Comparison of ENCODE assay signal across 8 cellular contexts in the genomic region with DNA sequence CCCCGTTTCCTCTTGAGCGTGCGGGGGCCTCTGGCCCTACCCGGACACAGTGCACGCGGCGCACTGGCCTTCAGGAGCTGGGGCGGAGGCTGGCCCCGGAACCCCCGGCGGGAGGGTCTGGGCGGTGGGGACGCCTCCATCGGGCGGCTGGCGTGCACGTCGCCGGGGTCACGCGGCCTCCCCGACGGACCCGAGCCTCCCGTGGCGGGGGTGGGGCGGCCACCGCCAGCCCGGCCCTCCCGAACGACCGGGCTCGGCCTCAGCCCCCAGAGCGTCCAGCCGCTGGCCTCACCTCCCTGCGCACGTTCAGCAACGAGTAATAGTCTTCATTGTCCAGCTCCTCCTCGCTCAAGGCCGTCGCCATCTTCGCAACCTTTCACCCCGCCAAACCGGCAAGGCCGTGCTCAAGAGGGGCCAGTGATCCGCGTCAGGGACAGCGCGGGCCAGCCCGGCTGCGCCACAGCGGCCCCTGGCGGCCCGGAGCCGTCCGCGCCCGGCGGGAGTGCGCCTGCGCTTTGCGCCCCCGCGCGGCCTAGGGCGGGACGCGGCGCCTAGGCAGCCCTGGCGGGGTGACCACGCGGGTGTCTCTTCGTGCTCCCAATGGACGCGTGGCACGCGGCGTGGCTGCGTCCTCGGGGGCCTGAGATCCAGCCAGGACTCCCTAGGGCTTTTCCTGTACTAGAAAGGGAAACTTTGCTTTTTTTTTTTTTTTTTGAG. TPM values are rescaled to one million over a fixed set of nuclear protein-coding genes. Genes with fewer than 3 reads are reported as not detected.
DNase-seq lines count a peak whose midpoint lies in the region; TF ChIP-seq lines count a peak whose summit lies in the region.

A gene with protein sequence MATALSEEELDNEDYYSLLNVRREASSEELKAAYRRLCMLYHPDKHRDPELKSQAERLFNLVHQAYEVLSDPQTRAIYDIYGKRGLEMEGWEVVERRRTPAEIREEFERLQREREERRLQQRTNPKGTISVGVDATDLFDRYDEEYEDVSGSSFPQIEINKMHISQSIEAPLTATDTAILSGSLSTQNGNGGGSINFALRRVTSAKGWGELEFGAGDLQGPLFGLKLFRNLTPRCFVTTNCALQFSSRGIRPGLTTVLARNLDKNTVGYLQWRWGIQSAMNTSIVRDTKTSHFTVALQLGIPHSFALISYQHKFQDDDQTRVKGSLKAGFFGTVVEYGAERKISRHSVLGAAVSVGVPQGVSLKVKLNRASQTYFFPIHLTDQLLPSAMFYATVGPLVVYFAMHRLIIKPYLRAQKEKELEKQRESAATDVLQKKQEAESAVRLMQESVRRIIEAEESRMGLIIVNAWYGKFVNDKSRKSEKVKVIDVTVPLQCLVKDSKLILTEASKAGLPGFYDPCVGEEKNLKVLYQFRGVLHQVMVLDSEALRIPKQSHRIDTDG (minus strand): TSS at position 380 of the 717 bp plus-strand sequence. CDS start 16 bp downstream, at position 364.

- WGBS in H9 (ENCODE audit: extremely low coverage, insufficient read length, low lambda C conversion rate), result no CpG with 5 or more reads among the region's 80 CpGs

- peak within 1 kb of the TSS; percentile 94 for H3K4me3 ChIP-seq in SJCRH30
- peak within 1 kb of the TSS; percentile 98 for H3K4me3 ChIP-seq in neuron (ENCODE audit: low read length)
- peak within 1 kb of the TSS; percentile 75 to 99 (median 98) for H3K4me3 ChIP-seq in subcutaneous abdominal adipose tissue (ENCODE audit: low read depth in 1 of 5, low read length in 5 of 5)

- no peak; the same call in none of the 3 replicates for TF ChIP-seq CTCF in H9 (conservative IDR thresholded peaks at IDR 0.05)

- peak within 1 kb of the TSS; percentile 22 for H4K5ac ChIP-seq in H9 (ENCODE audit: insufficient read length, low read depth, low read length)

- no peak within 1 kb of the TSS for H2BK120ac ChIP-seq in H9 (ENCODE audit: low read depth, low read length, poor library complexity, severe bottlenecking)

- H4K20me1 ChIP-seq in H9 (ENCODE audit: control insufficient read depth, insufficient read depth, insufficient read length), result no peaks in the 10 kb centered on the region

- H2AFZ ChIP-seq in H9 (ENCODE audit: low read length) (no peak within 1 kb of the TSS), neuron (ENCODE audit: low read depth, low read length) (peak within 1 kb of the TSS; percentile 65)

- no peaks in the 10 kb centered on the region; the same call in 1 of the 2 replicates for H3K36me3 ChIP-seq in SJCRH30
- no peaks in the 10 kb centered on the region for H3K36me3 ChIP-seq in neuron (ENCODE audit: insufficient read depth, low read length)
- H3K36me3 ChIP-seq in subcutaneous abdominal adipose tissue (ENCODE audit: control insufficient read depth in 5 of 5, insufficient read depth in 5 of 5, low read length in 5 of 5), result peaks cover 0 to 6% (median 0%) of the 10 kb centered on the region in 5 donors

- H2AK5ac ChIP-seq in H9 (ENCODE audit: insufficient read length, low read length), result no peak within 1 kb of the TSS

- peak within 1 kb of the TSS; percentile 98 for H3K4me2 ChIP-seq in H9 (ENCODE audit: insufficient read depth, insufficient read length, low read length)

- H3K9ac ChIP-seq in H9 (ENCODE audit: extremely low read depth, insufficient read length, low read length) (peak within 1 kb of the TSS; percentile 92), subcutaneous abdominal adipose tissue (ENCODE audit: low read length in 5 of 5) (peak within 1 kb of the TSS; percentile 60 to 99 (median 98))

- H3K4me3 Mint-ChIP-seq in H9, result peak within 1 kb of the TSS; percentile 93 to 97

- H3K9me3 Mint-ChIP-seq in H9, result no peaks in the 10 kb centered on the region

- H3K9me3 ChIP-seq in H9 (ENCODE audit: control insufficient read depth, low read depth, low read length), result no peaks in the 10 kb centered on the region
- H3K9me3 ChIP-seq in SJCRH30 (replicated peaks), result no peaks in the 10 kb centered on the region
- H3K9me3 ChIP-seq in neuron (ENCODE audit: low read length), result no peaks in the 10 kb centered on the region
- peaks cover 0 to 2% (median 0%) of the 10 kb centered on the region in 5 donors for H3K9me3 ChIP-seq in subcutaneous abdominal adipose tissue (ENCODE audit: control insufficient read depth in 5 of 5, low read length in 5 of 5)

- H2BK5ac ChIP-seq in H9 (ENCODE audit: insufficient read length, low read length), result no peak within 1 kb of the TSS

- peak within 1 kb of the TSS; percentile 97 to 99 (median 98) for H3K27ac Mint-ChIP-seq in H9

- H3K23me2 ChIP-seq in H9 (ENCODE audit: insufficient read length, low read depth, low read length, poor library complexity, severe bottlenecking), result peaks cover 9% of the 10 kb centered on the region

- peak; percentile 60 for DNase-seq in GF-D8 (lab: John Stamatoyannopoulos, UW)
- DNase-seq in H9, result peak; percentile 89
- DNase-seq in M059J (ENCODE audit: low read depth), result peak; percentile 84
- DNase-seq in SJCRH30, result peak; percentile 95
- DNase-seq in activated gamma-delta T cell treated with anti-CD3 and anti-CD28 coated beads, Interleukin-2, amount 50 U/mL, for 16 hours (ENCODE audit: low read depth), result peak; percentile 79
- DNase-seq in foreskin melanocyte, result peak; percentile 75

- H3T11ph ChIP-seq in H9 (ENCODE audit: low read length), result no peak within 1 kb of the TSS

- no peak within 1 kb of the TSS for H2BK15ac ChIP-seq in H9 (ENCODE audit: low read depth, low read length)

- H3K14ac ChIP-seq in H9 (ENCODE audit: insufficient read depth, low read length), result peak within 1 kb of the TSS; percentile 94

- H2BK12ac ChIP-seq in H9 (ENCODE audit: insufficient read length, low read depth, low read length), result no peak within 1 kb of the TSS

- H3K4me1 Mint-ChIP-seq in H9, result peaks cover 22 to 23% of the 10 kb centered on the region in 2 experiments

- no peak within 1 kb of the TSS for H2BK20ac ChIP-seq in H9 (ENCODE audit: low read depth, low read length, poor library complexity, severe bottlenecking)

- no peak within 1 kb of the TSS for H3K23ac ChIP-seq in H9 (ENCODE audit: insufficient read length, low read depth, low read length)

- peak within 1 kb of the TSS; percentile 16 for H3K56ac ChIP-seq in H9 (ENCODE audit: insufficient read length, low read depth, low read length)

- H3K18ac ChIP-seq in H9 (ENCODE audit: insufficient read length, low read depth, low read length), result peak within 1 kb of the TSS; percentile 93

- peaks cover 14% of the 10 kb centered on the region for H3K79me1 ChIP-seq in H9 (ENCODE audit: insufficient read depth, low read depth, low read length, poor library complexity, severe bottlenecking)

- no peak within 1 kb of the TSS for H4K8ac ChIP-seq in H9 (replicated peaks; ENCODE audit: insufficient read length, low read depth, low read length)

- peaks cover 23% of the 10 kb centered on the region; the same call in 1 of the 2 replicates for H3K79me2 ChIP-seq in H9 (ENCODE audit: insufficient read depth, low read length)

- H3K4ac ChIP-seq in H9 (ENCODE audit: low read depth, low read length), result no peak within 1 kb of the TSS; the same call in none of the 2 replicates

- peaks cover 0 to 7% (median 5%) of the 10 kb centered on the region in 3 experiments; a peak in 2 of 7 replicates for H3K36me3 Mint-ChIP-seq in H9 (ENCODE audit: insufficient read depth in 1 of 3, low read depth in 3 of 3)

- H3K27me3 ChIP-seq in H9 (ENCODE audit: insufficient read depth, low read length) (no peaks in the 10 kb centered on the region), SJCRH30 (peaks cover 5% of the 10 kb centered on the region; the same call in 1 of the 2 replicates), neuron (ENCODE audit: insufficient read depth, low read length) (no peaks in the 10 kb centered on the region), subcutaneous abdominal adipose tissue (ENCODE audit: control insufficient read depth in 5 of 5, insufficient read depth in 4 of 5, low read length in 5 of 5) (no peaks in the 10 kb centered on the region)

- H3K27me3 Mint-ChIP-seq in H9 (ENCODE audit: low read depth), result peaks cover 9% of the 10 kb centered on the region

- no peak within 1 kb of the TSS for H3K27ac ChIP-seq in H9 (ENCODE audit: insufficient read length, low read depth, low read length)
- H3K27ac ChIP-seq in SJCRH30, result peak within 1 kb of the TSS; percentile 81
- peak within 1 kb of the TSS; percentile 75 for H3K27ac ChIP-seq in subcutaneous abdominal adipose tissue (ENCODE audit: low read depth, low read length)

- H3K4me1 ChIP-seq in H9 (ENCODE audit: insufficient read depth, low read length), result 0 out of 2 replicates have a peak, but pooled peaks cover 3% of the 10 kb centered on the region
- H3K4me1 ChIP-seq in SJCRH30, result 0 out of 2 replicates have a peak, but pooled peaks cover 4% of the 10 kb centered on the region
- H3K4me1 ChIP-seq in neuron (ENCODE audit: insufficient read depth, low read length), result peaks cover 10% of the 10 kb centered on the region
- peaks cover 4 to 22% (median 16%) of the 10 kb centered on the region in 5 donors for H3K4me1 ChIP-seq in subcutaneous abdominal adipose tissue (ENCODE audit: control insufficient read depth in 5 of 5, insufficient read depth in 5 of 5, low read length in 5 of 5)

- H4K91ac ChIP-seq in H9 (ENCODE audit: insufficient read length, low read depth, low read length), result peak within 1 kb of the TSS; percentile 10

RNA-seq across cellular contexts. Expression of the gene that starts here (rescaled TPM):
- total RNA-seq in H9 (2021), result 88.5 and 91.8 TPM in 2 replicates
- 40.3 and 46.1 TPM in 2 replicates for total RNA-seq in M059J (2014; rRNA removed; shearing (Covaris generic))
- 76.6 and 84.5 TPM in 2 replicates for total RNA-seq in SJCRH30 (2014; rRNA removed; shearing (Covaris generic))
